ENCODE assay signal across 1 cellular context in the genomic region with DNA sequence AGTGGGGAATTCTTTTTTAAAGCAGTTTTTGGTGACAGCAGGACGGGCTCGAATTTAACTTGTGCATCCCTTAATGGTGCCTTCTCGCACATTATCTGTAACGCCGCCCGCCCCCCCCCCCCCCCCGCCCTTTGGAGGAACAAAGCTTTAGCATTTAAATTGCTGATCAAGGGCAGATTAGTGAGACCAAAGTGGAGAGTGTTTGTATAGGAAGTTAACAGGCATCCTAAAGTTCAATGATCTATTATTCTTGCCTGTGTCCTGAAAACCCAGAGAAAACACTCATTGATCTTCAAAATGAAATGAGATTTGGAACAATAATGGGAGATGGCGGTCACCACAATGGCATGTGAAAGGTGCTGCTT.
TF ChIP-seq lines count a peak whose summit lies in the region.

No MANE protein-coding gene starts in this region.

TF ChIP-seq in HepG2, 621 proteins besides CTCF, POLR2A, EP300 and RAD21 (continued from another document):
- TF ChIP-seq ZNF101 (CRISPR knock-in tag; IDR thresholded peaks at IDR 0.05; ENCODE audit: borderline replicate concordance, low read depth) (no peak), SNAPC2 (CRISPR knock-in tag; IDR thresholded peaks at IDR 0.05) (no peak), SOX13 (IDR thresholded peaks at IDR 0.05) (no peak), SOX13 (CRISPR knock-in tag; conservative IDR thresholded peaks at IDR 0.05 in 1 of 2, IDR thresholded peaks at IDR 0.05 in 1 of 2) (peak in 1 of 2 experiments; percentile 87; a peak in 2 of 4 replicates), MAFK (conservative IDR thresholded peaks at IDR 0.05 in 1 of 2, IDR thresholded peaks at IDR 0.05 in 1 of 2; ENCODE audit: low read length in 2 of 2) (no peak), ZBTB7B (CRISPR knock-in tag; IDR thresholded peaks at IDR 0.05) (no peak), REL (CRISPR knock-in tag; conservative IDR thresholded peaks at IDR 0.05) (no peak), PAX8 (CRISPR knock-in tag; IDR thresholded peaks at IDR 0.05; ENCODE audit: borderline replicate concordance) (no peak), ZNF30 (CRISPR knock-in tag; IDR thresholded peaks at IDR 0.05) (no peak), SALL1 (CRISPR knock-in tag; IDR thresholded peaks at IDR 0.05) (no peak), GATA4 (IDR thresholded peaks at IDR 0.05; ENCODE audit: borderline replicate concordance, low read depth) (no peak), ZNF138 (CRISPR knock-in tag; IDR thresholded peaks at IDR 0.05; ENCODE audit: low read depth) (no peak), ZFAT (CRISPR knock-in tag; conservative IDR thresholded peaks at IDR 0.05) (no peak), ZNF446 (CRISPR knock-in tag; IDR thresholded peaks at IDR 0.05) (no peak), KDM5B (CRISPR knock-in tag; IDR thresholded peaks at IDR 0.05; ENCODE audit: borderline replicate concordance) (no peak), ARID2 (CRISPR knock-in tag; IDR thresholded peaks at IDR 0.05; ENCODE audit: borderline replicate concordance) (no peak), JUND (CRISPR knock-in tag; IDR thresholded peaks at IDR 0.05) (no peak), ZIK1 (CRISPR knock-in tag; IDR thresholded peaks at IDR 0.05; ENCODE audit: borderline replicate concordance, low read depth) (no peak), BRD4 (CRISPR knock-in tag; IDR thresholded peaks at IDR 0.05) (no peak), KDM2A (CRISPR knock-in tag; IDR thresholded peaks at IDR 0.05; ENCODE audit: borderline replicate concordance, low read depth) (no peak), KAT7 (CRISPR knock-in tag; IDR thresholded peaks at IDR 0.05; ENCODE audit: borderline replicate concordance) (no peak), ZNF292 (CRISPR knock-in tag; IDR thresholded peaks at IDR 0.05; ENCODE audit: borderline replicate concordance, low read depth) (no peak), ZNF577 (CRISPR knock-in tag; IDR thresholded peaks at IDR 0.05; ENCODE audit: borderline replicate concordance, low read depth) (no peak), ISL2 (CRISPR knock-in tag; IDR thresholded peaks at IDR 0.05) (0 out of 2 replicates have a peak, but pooled peaks have one; percentile 16), PHF8 (CRISPR knock-in tag; IDR thresholded peaks at IDR 0.05) (no peak), ZNF549 (CRISPR knock-in tag; IDR thresholded peaks at IDR 0.05) (no peak), CREM (IDR thresholded peaks at IDR 0.05) (peak; percentile 39; the same call in 1 of the 2 replicates), CREM (CRISPR knock-in tag; IDR thresholded peaks at IDR 0.05) (no peak), KLF11 (CRISPR knock-in tag; IDR thresholded peaks at IDR 0.05) (no peak)
- TF ChIP-seq, protein P1, sequence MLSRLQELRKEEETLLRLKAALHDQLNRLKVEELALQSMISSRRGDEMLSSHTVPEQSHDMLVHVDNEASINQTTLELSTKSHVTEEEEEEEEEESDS (CRISPR knock-in tag; IDR thresholded peaks at IDR 0.05; ENCODE audit: borderline replicate concordance) = no peak
- TF ChIP-seq, protein P2, sequence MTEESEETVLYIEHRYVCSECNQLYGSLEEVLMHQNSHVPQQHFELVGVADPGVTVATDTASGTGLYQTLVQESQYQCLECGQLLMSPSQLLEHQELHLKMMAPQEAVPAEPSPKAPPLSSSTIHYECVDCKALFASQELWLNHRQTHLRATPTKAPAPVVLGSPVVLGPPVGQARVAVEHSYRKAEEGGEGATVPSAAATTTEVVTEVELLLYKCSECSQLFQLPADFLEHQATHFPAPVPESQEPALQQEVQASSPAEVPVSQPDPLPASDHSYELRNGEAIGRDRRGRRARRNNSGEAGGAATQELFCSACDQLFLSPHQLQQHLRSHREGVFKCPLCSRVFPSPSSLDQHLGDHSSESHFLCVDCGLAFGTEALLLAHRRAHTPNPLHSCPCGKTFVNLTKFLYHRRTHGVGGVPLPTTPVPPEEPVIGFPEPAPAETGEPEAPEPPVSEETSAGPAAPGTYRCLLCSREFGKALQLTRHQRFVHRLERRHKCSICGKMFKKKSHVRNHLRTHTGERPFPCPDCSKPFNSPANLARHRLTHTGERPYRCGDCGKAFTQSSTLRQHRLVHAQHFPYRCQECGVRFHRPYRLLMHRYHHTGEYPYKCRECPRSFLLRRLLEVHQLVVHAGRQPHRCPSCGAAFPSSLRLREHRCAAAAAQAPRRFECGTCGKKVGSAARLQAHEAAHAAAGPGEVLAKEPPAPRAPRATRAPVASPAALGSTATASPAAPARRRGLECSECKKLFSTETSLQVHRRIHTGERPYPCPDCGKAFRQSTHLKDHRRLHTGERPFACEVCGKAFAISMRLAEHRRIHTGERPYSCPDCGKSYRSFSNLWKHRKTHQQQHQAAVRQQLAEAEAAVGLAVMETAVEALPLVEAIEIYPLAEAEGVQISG (CRISPR knock-in tag; IDR thresholded peaks at IDR 0.05) = no peak
- TF ChIP-seq, protein P3, sequence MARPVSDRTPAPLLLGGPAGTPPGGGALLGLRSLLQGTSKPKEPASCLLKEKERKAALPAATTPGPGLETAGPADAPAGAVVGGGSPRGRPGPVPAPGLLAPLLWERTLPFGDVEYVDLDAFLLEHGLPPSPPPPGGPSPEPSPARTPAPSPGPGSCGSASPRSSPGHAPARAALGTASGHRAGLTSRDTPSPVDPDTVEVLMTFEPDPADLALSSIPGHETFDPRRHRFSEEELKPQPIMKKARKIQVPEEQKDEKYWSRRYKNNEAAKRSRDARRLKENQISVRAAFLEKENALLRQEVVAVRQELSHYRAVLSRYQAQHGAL (CRISPR knock-in tag; IDR thresholded peaks at IDR 0.05; ENCODE audit: not compliant biosample characterization) = no peak
- TF ChIP-seq, protein P4, sequence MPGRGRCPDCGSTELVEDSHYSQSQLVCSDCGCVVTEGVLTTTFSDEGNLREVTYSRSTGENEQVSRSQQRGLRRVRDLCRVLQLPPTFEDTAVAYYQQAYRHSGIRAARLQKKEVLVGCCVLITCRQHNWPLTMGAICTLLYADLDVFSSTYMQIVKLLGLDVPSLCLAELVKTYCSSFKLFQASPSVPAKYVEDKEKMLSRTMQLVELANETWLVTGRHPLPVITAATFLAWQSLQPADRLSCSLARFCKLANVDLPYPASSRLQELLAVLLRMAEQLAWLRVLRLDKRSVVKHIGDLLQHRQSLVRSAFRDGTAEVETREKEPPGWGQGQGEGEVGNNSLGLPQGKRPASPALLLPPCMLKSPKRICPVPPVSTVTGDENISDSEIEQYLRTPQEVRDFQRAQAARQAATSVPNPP (CRISPR knock-in tag; IDR thresholded peaks at IDR 0.05) = no peak
- TF ChIP-seq, protein P5, sequence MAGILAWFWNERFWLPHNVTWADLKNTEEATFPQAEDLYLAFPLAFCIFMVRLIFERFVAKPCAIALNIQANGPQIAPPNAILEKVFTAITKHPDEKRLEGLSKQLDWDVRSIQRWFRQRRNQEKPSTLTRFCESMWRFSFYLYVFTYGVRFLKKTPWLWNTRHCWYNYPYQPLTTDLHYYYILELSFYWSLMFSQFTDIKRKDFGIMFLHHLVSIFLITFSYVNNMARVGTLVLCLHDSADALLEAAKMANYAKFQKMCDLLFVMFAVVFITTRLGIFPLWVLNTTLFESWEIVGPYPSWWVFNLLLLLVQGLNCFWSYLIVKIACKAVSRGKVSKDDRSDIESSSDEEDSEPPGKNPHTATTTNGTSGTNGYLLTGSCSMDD (CRISPR knock-in tag; IDR thresholded peaks at IDR 0.05) = no peak
- TF ChIP-seq, protein P6, sequence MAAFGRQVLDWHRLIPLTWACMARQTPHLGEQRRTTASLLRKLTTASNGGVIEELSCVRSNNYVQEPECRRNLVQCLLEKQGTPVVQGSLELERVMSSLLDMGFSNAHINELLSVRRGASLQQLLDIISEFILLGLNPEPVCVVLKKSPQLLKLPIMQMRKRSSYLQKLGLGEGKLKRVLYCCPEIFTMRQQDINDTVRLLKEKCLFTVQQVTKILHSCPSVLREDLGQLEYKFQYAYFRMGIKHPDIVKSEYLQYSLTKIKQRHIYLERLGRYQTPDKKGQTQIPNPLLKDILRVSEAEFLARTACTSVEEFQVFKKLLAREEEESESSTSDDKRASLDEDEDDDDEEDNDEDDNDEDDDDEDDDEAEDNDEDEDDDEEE (CRISPR knock-in tag; IDR thresholded peaks at IDR 0.05) = no peak
